In genomic region chr15:62254137-62254934, GRCh38 we compare ENCODE assay signal across 8 cellular contexts.
DNase-seq lines count a peak whose midpoint lies in the region; ATAC-seq, FAIRE-seq and TF ChIP-seq lines count a peak whose summit lies in the region.

No MANE protein-coding gene starts in this region.

- H3K9me1 ChIP-seq in keratinocyte (ENCODE audit: control insufficient read depth, extremely low read depth, insufficient read depth, low read length): no peaks in the 10 kb centered on the region

- FAIRE-seq in GM12878 (lab: Jason Lieb, UNC) (no peak), keratinocyte (lab: Jason Lieb, UNC) (no peak)

- H2AFZ ChIP-seq in GM12878 (ENCODE audit: control insufficient read depth, low read depth, low read length) (no peak overlapping the region), keratinocyte (ENCODE audit: control insufficient read depth, low read length) (no peak overlapping the region)

- no peaks in the 10 kb centered on the region for H3K4me1 ChIP-seq in GM12878 (ENCODE audit: control insufficient read depth, insufficient read depth, low read length)
- peaks cover 2% of the 10 kb centered on the region for H3K4me1 ChIP-seq in keratinocyte (ENCODE audit: control insufficient read depth, extremely low read depth, insufficient read depth, low read length)

- no peak for TF ChIP-seq EP300 in GM12878 (IDR thresholded peaks at IDR 0.05; ENCODE audit: borderline replicate concordance in 1 of 2, control insufficient read depth in 1 of 2, low read depth in 2 of 2, low read length in 2 of 2)

- 12% methylated on average over 10 of the region's 11 CpGs for WGBS in GM12878 (ENCODE audit: insufficient coverage, insufficient replicate concordance, low lambda C conversion rate, missing lambda C conversion rate)

- no peaks in the 10 kb centered on the region for H3K9me3 ChIP-seq in GM12878 (replicated peaks; ENCODE audit: control insufficient read depth, insufficient read depth, low read length)
- H3K9me3 ChIP-seq in keratinocyte (ENCODE audit: control insufficient read depth, low read depth, low read length): no peaks in the 10 kb centered on the region

- H3K9me3 Mint-ChIP-seq in T-helper 2 cell treated with Interferon-gamma antibody and Interleukin-4, amounts not matched to agents 5 μg/mL and 100 μg/mL, for 36 hours: no peaks in the 10 kb centered on the region

- no TSS peak for BruUV-seq in GM12878 (replicated peaks; lab: Mats Ljungman, UMichigan)

- ATAC-seq in GM12878 (peak; percentile 83), GM21423 (IDR thresholded peaks at IDR 0.05; ENCODE audit: unreplicated experiment) (no peak), HG03521 (IDR thresholded peaks at IDR 0.05; ENCODE audit: unreplicated experiment) (no peak)

- H3K4me3 ChIP-seq in GM12878: no peak overlapping the region
- no peak overlapping the region for H3K4me3 ChIP-seq in keratinocyte (ENCODE audit: control insufficient read depth in 2 of 3, extremely low read depth in 1 of 3, insufficient read depth in 2 of 3, low read depth in 1 of 3, low read length in 3 of 3)

- no peaks in the 10 kb centered on the region for H3K36me3 Mint-ChIP-seq in T-helper 2 cell treated with Interferon-gamma antibody and Interleukin-4, amounts not matched to agents 5 μg/mL and 100 μg/mL, for 36 hours (ENCODE audit: low read depth)

- no peaks in the 10 kb centered on the region for H3K36me3 ChIP-seq in GM12878 (ENCODE audit: control insufficient read depth in 2 of 2, insufficient read depth in 2 of 2, low read length in 1 of 2)
- H3K36me3 ChIP-seq in keratinocyte (ENCODE audit: control insufficient read depth in 2 of 2, extremely low read depth in 1 of 2, insufficient read depth in 2 of 2, low read length in 2 of 2): no peaks in the 10 kb centered on the region

- no peaks in the 10 kb centered on the region for H3K79me2 ChIP-seq in GM12878 (ENCODE audit: control insufficient read depth, insufficient read depth, low read length)
- no peaks in the 10 kb centered on the region for H3K79me2 ChIP-seq in keratinocyte (ENCODE audit: control insufficient read depth, insufficient read depth, low read length)

- H3K4me3 Mint-ChIP-seq in T-helper 2 cell treated with Interferon-gamma antibody and Interleukin-4, amounts not matched to agents 5 μg/mL and 100 μg/mL, for 36 hours: no peak overlapping the region

- H3K27ac ChIP-seq in GM12878 (ENCODE audit: control insufficient read depth, insufficient read depth) (no peak overlapping the region), keratinocyte (ENCODE audit: control insufficient read depth, insufficient read depth, low read length) (no peak overlapping the region)

- TF ChIP-seq POLR2A in GM12878 (IDR thresholded peaks at IDR 0.05; ENCODE audit: low read depth, low read length): no peak

- H3K27me3 Mint-ChIP-seq in T-helper 2 cell treated with Interferon-gamma antibody and Interleukin-4, amounts not matched to agents 5 μg/mL and 100 μg/mL, for 36 hours (ENCODE audit: low read depth): peaks cover 5% of the 10 kb centered on the region

- peaks cover 5% of the 10 kb centered on the region for H3K4me1 Mint-ChIP-seq in T-helper 2 cell treated with Interferon-gamma antibody and Interleukin-4, amounts not matched to agents 5 μg/mL and 100 μg/mL, for 36 hours (ENCODE audit: low read depth)

- peak; percentile 47 for TF ChIP-seq RAD21 in GM12878 (IDR thresholded peaks at IDR 0.05; ENCODE audit: insufficient read depth, low read depth, low read length)

- dilution Hi-C loops in keratinocyte (cut with MboI; ENCODE audit: extremely low pct_ligation_motif_present, low sequenced_read_pairs): no loop called here

- in situ Hi-C loops in GM12878 (cut with MboI): no loop called here

- H3K4me2 ChIP-seq in GM12878 (ENCODE audit: control insufficient read depth, insufficient read depth): no peak overlapping the region
- no peak overlapping the region for H3K4me2 ChIP-seq in keratinocyte (ENCODE audit: control insufficient read depth, extremely low read depth, insufficient read depth, low read depth, low read length)

- POLR2A ChIA-PET in GM12878 (lab: Charles Lee): no interaction called here

- intact Hi-C loops in GM12878 (cut with micrococcal nuclease; ENCODE audit: unreplicated experiment): loop anchor here (5.0 kb wide), 1 partner anchor 382 kb away; no protein-coding TSS in a partner anchor

- TF ChIP-seq CTCF in GM12878 (IDR thresholded peaks at IDR 0.05 in 2 of 3, conservative IDR thresholded peaks at IDR 0.05 in 1 of 3; ENCODE audit: control insufficient read depth in 2 of 3, extremely low read depth in 1 of 3, insufficient read depth in 1 of 3, low read depth in 3 of 3, low read length in 3 of 3) (peak; percentile 48 to 73 (median 58)), keratinocyte (optimal IDR thresholded peaks at IDR 0.05 in 1 of 3, IDR thresholded peaks at IDR 0.05 in 1 of 3, conservative IDR thresholded peaks at IDR 0.05 in 1 of 3; ENCODE audit: extremely low read depth in 1 of 3, insufficient read depth in 2 of 3, low read length in 3 of 3) (peak; percentile 73 to 89 (median 76))

- SMC1A ChIA-PET in GM12878 (lab: Charles Lee; ENCODE audit: uncharacterized antibody, unreplicated experiment): interaction anchor here (0.7 to 1.2 kb wide), 2 partner anchors 19 to 52 kb away, joined by 3 to 4 read pairs; no protein-coding TSS in a partner anchor

- CTCF ChIA-PET in GM12878 (lab: Yijun Ruan, JAX): interaction anchor here (0.7 to 2.3 kb wide), 16 partner anchors 10 to 993 kb away, joined by 3 to 11 read pairs (median 3); partner anchors contain the start of gene VPS13C

- H4K20me1 ChIP-seq in GM12878 (ENCODE audit: control insufficient read depth, insufficient read depth) (no peaks in the 10 kb centered on the region), keratinocyte (ENCODE audit: control insufficient read depth, extremely low read depth, insufficient read depth, low read length) (no peaks in the 10 kb centered on the region)

- H3K9ac ChIP-seq in GM12878 (ENCODE audit: control insufficient read depth, insufficient read depth, low read length) (no peak overlapping the region), keratinocyte (ENCODE audit: control insufficient read depth, extremely low read depth, insufficient read depth, low read length) (no peak overlapping the region)

- peak; percentile 54 for DNase-seq in EL
- DNase-seq in KG1 (lab: John Stamatoyannopoulos, UW): peak; percentile 13
- peak; percentile 42 for DNase-seq in T-helper 2 cell treated with Interferon-gamma antibody and Interleukin-4, amounts not matched to agents 5 μg/mL and 100 μg/mL, for 36 hours (ENCODE audit: low spot score)
- no peak for DNase-seq in GM12878 (ENCODE audit: low read depth, low spot score)
- no peak for DNase-seq in keratinocyte (ENCODE audit: low read depth, low spot score)
- DNase-seq in stimulated activated CD4-positive, alpha-beta T cell treated with anti-CD3 and anti-CD28 coated beads, Interleukin-2, amount 100 ng/mL, for 48 hours: peak; percentile 73 to 75

- H3K27me3 ChIP-seq in GM12878 (replicated peaks in 1 of 2; ENCODE audit: control insufficient read depth in 2 of 2, insufficient read depth in 2 of 2, low read length in 1 of 2): no peaks in the 10 kb centered on the region; a peak in 1 of 4 replicates
- H3K27me3 ChIP-seq in keratinocyte (ENCODE audit: control insufficient read depth, extremely low read depth, insufficient read depth, low read length): peaks cover 3% of the 10 kb centered on the region

- no peak overlapping the region for H3K27ac Mint-ChIP-seq in T-helper 2 cell treated with Interferon-gamma antibody and Interleukin-4, amounts not matched to agents 5 μg/mL and 100 μg/mL, for 36 hours

- RAD21 ChIA-PET in GM12878 (lab: Charles Lee; ENCODE audit: unreplicated experiment): interaction anchor here (1.4 kb wide), 1 partner anchor 383 kb away, joined by 4 read pairs; no protein-coding TSS in a partner anchor

TF ChIP-seq in GM12878, 131 proteins besides CTCF, POLR2A, EP300 and RAD21:
- TF ChIP-seq SMC3 (IDR thresholded peaks at IDR 0.05; ENCODE audit: borderline replicate concordance, low read length) (peak; percentile 48; the same call in 1 of the 2 replicates), IKZF2 (IDR thresholded peaks at IDR 0.05) (no peak), MEF2B (IDR thresholded peaks at IDR 0.05; ENCODE audit: partially characterized antibody, poor library complexity, severe bottlenecking) (no peak), RB1 (IDR thresholded peaks at IDR 0.05; ENCODE audit: borderline replicate concordance) (no peak), BCL11A (IDR thresholded peaks at IDR 0.05; ENCODE audit: low read depth, low read length) (no peak), CHD2 (IDR thresholded peaks at IDR 0.05; ENCODE audit: borderline replicate concordance, low read depth, low read length) (no peak)

Comparison
In these comparisons a context has a peak if more than half of its experiments do, and no peak if none do; other contexts are left out.
1. DNase-seq: peak in EL (single experiment), KG1 (single experiment), T-helper 2 cell treated with Interferon-gamma antibody and Interleukin-4, amounts not matched to agents 5 μg/mL and 100 μg/mL, for 36 hours (single experiment) and stimulated activated CD4-positive, alpha-beta T cell treated with anti-CD3 and anti-CD28 coated beads, Interleukin-2, amount 100 ng/mL, for 48 hours (2 of 2); none in GM12878 (single experiment) and keratinocyte (single experiment).